In genomic region chr3:31922962-31923361, GRCh38 we compare ENCODE assay signal across 18 cellular contexts. TPM values are rescaled to one million over a fixed set of nuclear protein-coding genes. Genes with fewer than 3 reads are reported as not detected.
DNase-seq lines count a peak whose midpoint lies in the region; ATAC-seq and TF ChIP-seq lines count a peak whose summit lies in the region.
"Had no signal": no experiment of that assay in that cellular context is flagged by ENCODE, and none has a peak within 500 bp of the region (broad histone marks: within the 10 kb centered on the region; RNA-seq: fewer than 3 reads in every experiment).

No MANE protein-coding gene starts in this region.

- H3K4me1 ChIP-seq in duodenal mucosa (ENCODE audit: control insufficient read depth in 1 of 2, insufficient read depth in 2 of 2, low read length in 2 of 2), result peaks cover 13 to 38% of the 10 kb centered on the region in 2 donors

- H3K27ac ChIP-seq in duodenal mucosa (ENCODE audit: low read depth, low read length) (no peak overlapping the region), dorsolateral prefrontal cortex (no peak overlapping the region)
- H3K27ac ChIP-seq: BLaER1 treated with 17β-estradiol and CSF1 and Interleukin-3, amounts not matched to agents 10 nM and 100 nM; ovary; skin epidermis; tibial artery had no signal

- DNase-seq in HT-29 (ENCODE audit: low spot score) (peak; percentile 89), NCI-H1105 treated with DMSO at 0.1 percent for 48 hours (lab: John Stamatoyannopoulos, UW) (peak; percentile 7), renal cortical epithelial cell (ENCODE audit: low read depth) (peak; percentile 57), dorsolateral prefrontal cortex (no peak)
- DNase-seq: activated CD8-positive, alpha-beta T cell treated with anti-CD3 and anti-CD28 coated beads, Interleukin-2, amount 10 ng/mL, durations not matched to agents 7 days and 5 days; activated naive CD8-positive, alpha-beta T cell treated with anti-CD3 and anti-CD28 coated beads, Interleukin-2, amount 50 U/mL, for 24 hours; central memory CD4-positive, alpha-beta T cell; kidney glomerular epithelial cell; NCI-H187; NCI-H526 treated with DMSO at 0.1 percent for 48 hours; ovary; tibial artery had no signal

- H3K9ac ChIP-seq in duodenal mucosa (ENCODE audit: low read depth in 1 of 2, low read length in 2 of 2), result no peak overlapping the region
- H3K9ac ChIP-seq: BLaER1 treated with 17β-estradiol and CSF1 and Interleukin-3, amounts not matched to agents 10 nM and 100 nM had no signal

- H3K36me3 ChIP-seq in duodenal mucosa (ENCODE audit: control insufficient read depth in 1 of 2, insufficient read depth in 2 of 2, low read length in 2 of 2), result no peaks in the 10 kb centered on the region
- H3K36me3 ChIP-seq: BLaER1 treated with 17β-estradiol and CSF1 and Interleukin-3, amounts not matched to agents 10 nM and 100 nM; ovary had no signal

- H3K4me3 ChIP-seq in duodenal mucosa (ENCODE audit: low read depth in 1 of 2, low read length in 2 of 2) (peak overlapping the region; percentile 11 to 13), dorsolateral prefrontal cortex (no peak overlapping the region)
- H3K4me3 ChIP-seq: BLaER1 treated with 17β-estradiol and CSF1 and Interleukin-3, amounts not matched to agents 10 nM and 100 nM; ovary; skin epidermis; tibial artery had no signal

- H3K27me3 ChIP-seq in duodenal mucosa (ENCODE audit: control insufficient read depth in 1 of 2, insufficient read depth in 2 of 2, low read length in 2 of 2) (no peaks in the 10 kb centered on the region), dorsolateral prefrontal cortex (peaks cover 0 to 4% (median 0%) of the 10 kb centered on the region in 45 donors)
- H3K27me3 ChIP-seq: BLaER1 treated with 17β-estradiol and CSF1 and Interleukin-3, amounts not matched to agents 10 nM and 100 nM; ovary; tibial artery had no signal

- intact Hi-C loops in dorsolateral prefrontal cortex (cut with DNase I), result no loop called here

- peaks cover 0 to 4% of the 10 kb centered on the region in 2 donors for H3K9me3 ChIP-seq in duodenal mucosa (ENCODE audit: control insufficient read depth in 1 of 2, low read length in 2 of 2)

- TF ChIP-seq CTCF in dorsolateral prefrontal cortex (IDR thresholded peaks at IDR 0.05 in 54 of 56, conservative IDR thresholded peaks at IDR 0.05 in 2 of 56; ENCODE audit: low read depth in 1 of 56, partially characterized antibody in 56 of 56), result no peak

- no peak for ATAC-seq in HG03520 (IDR thresholded peaks at IDR 0.05; ENCODE audit: unreplicated experiment)
- no peak for ATAC-seq in HG02884 (IDR thresholded peaks at IDR 0.05; ENCODE audit: unreplicated experiment)
- ATAC-seq: activated CD8-positive, alpha-beta T cell treated with anti-CD3 and anti-CD28 coated beads, Interleukin-2, amount 10 ng/mL, durations not matched to agents 7 days and 5 days; activated naive CD8-positive, alpha-beta T cell treated with anti-CD3 and anti-CD28 coated beads, Interleukin-2, amount 50 U/mL, for 24 hours; Panc1 had no signal

RNA-seq across cellular contexts. Expression of gene OSBPL10, which starts 58.1 kb away (rescaled TPM):
- total RNA-seq in HT-29 (2014; rRNA removed; shearing (Covaris generic)), result 38.2 and 65.1 TPM in 2 replicates
- total RNA-seq in renal cortical epithelial cell (17.0 and 78.3 TPM in 2 replicates), dorsolateral prefrontal cortex (10 to 100 TPM; 15.2 to 52.8 (median 33.8) TPM)

RNA-seq across cellular contexts. Expression of gene ZNF860, which starts 58.6 kb away (rescaled TPM):
- 3.9 and 7.5 TPM in 2 replicates for total RNA-seq in HT-29 (2014; rRNA removed; shearing (Covaris generic))
- total RNA-seq in renal cortical epithelial cell (3.3 and 8.6 TPM in 2 replicates), dorsolateral prefrontal cortex (1 to 10 TPM in 88 of 120 experiments, under 1 TPM in 32; 0.25 to 4.0 (median 1.3) TPM)
- total RNA-seq: activated CD8-positive, alpha-beta T cell treated with anti-CD3 and anti-CD28 coated beads, Interleukin-2, amount 10 ng/mL, durations not matched to agents 7 days and 5 days had no signal

Comparison
In these comparisons a context has a peak if more than half of its experiments do, and no peak if none do; other contexts are left out.
1. DNase-seq: peak in HT-29 (single experiment), NCI-H1105 treated with DMSO at 0.1 percent for 48 hours (single experiment) and renal cortical epithelial cell (single experiment); none in dorsolateral prefrontal cortex (0 of 10).
2. H3K4me3 ChIP-seq: peak in duodenal mucosa (2 of 2); none in dorsolateral prefrontal cortex (0 of 59).